2 cellular contexts compared by ENCODE assay signal in the genomic region with DNA sequence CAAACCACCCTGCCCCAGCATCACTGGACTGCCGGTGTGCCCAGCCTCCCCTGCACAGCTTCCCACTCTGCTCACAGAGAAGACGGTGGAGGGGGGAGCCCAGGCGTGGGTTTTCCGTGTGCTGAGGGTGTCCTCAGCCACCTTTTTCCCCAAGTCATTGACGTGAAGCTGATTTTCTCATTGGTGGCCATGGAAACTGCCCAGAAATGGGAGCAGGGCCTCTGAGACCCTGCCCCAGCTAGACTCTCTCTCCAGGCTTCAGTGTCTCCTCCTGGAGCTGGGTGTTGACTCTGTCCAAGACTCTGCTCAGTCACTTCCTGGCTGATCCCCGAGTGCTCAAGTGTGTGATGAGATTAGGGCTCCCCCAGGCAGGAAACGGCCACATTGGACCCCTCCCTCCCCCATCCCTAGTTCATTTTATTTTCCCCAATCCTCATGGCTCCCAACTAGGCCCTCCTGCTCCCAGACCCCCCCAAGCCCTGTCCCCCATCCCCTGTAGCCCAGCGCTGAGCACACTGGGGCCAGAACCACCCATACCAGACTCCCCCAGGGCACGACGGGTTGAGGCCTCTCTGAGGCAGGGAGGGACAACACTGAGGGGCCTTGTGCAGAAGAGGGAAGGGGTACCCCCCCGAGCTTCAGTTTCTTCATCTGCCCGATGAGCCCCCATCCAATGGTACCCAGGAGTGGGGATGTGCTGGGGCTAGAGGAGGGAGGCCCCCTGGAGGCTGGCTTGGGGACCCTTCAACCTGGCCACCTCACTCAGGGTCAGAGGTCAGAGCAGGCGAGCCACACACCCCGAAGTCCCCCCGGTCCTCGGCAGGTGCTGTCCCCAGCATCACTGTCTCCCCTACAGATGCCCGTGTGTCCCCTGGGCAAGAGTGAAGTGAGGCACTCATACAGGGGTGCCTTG.
TF ChIP-seq lines count a peak whose summit lies in the region.

No MANE protein-coding gene starts in this region.

TF ChIP-seq in liver, 16 proteins besides CTCF, POLR2A, EP300 and RAD21:
- TF ChIP-seq NR2F2 (IDR thresholded peaks at IDR 0.05) (no peak), FOXA2 (IDR thresholded peaks at IDR 0.05) (no peak), HNF4G (IDR thresholded peaks at IDR 0.05) (no peak), SP1 (IDR thresholded peaks at IDR 0.05) (no peak), EGR1 (IDR thresholded peaks at IDR 0.05; ENCODE audit: low read depth in 2 of 2) (no peak), YY1 (IDR thresholded peaks at IDR 0.05) (no peak), JUND (IDR thresholded peaks at IDR 0.05) (no peak)
- TF ChIP-seq, protein P1, sequence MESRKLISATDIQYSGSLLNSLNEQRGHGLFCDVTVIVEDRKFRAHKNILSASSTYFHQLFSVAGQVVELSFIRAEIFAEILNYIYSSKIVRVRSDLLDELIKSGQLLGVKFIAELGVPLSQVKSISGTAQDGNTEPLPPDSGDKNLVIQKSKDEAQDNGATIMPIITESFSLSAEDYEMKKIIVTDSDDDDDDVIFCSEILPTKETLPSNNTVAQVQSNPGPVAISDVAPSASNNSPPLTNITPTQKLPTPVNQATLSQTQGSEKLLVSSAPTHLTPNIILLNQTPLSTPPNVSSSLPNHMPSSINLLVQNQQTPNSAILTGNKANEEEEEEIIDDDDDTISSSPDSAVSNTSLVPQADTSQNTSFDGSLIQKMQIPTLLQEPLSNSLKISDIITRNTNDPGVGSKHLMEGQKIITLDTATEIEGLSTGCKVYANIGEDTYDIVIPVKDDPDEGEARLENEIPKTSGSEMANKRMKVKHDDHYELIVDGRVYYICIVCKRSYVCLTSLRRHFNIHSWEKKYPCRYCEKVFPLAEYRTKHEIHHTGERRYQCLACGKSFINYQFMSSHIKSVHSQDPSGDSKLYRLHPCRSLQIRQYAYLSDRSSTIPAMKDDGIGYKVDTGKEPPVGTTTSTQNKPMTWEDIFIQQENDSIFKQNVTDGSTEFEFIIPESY (IDR thresholded peaks at IDR 0.05), result no peak
- TF ChIP-seq, protein P2, sequence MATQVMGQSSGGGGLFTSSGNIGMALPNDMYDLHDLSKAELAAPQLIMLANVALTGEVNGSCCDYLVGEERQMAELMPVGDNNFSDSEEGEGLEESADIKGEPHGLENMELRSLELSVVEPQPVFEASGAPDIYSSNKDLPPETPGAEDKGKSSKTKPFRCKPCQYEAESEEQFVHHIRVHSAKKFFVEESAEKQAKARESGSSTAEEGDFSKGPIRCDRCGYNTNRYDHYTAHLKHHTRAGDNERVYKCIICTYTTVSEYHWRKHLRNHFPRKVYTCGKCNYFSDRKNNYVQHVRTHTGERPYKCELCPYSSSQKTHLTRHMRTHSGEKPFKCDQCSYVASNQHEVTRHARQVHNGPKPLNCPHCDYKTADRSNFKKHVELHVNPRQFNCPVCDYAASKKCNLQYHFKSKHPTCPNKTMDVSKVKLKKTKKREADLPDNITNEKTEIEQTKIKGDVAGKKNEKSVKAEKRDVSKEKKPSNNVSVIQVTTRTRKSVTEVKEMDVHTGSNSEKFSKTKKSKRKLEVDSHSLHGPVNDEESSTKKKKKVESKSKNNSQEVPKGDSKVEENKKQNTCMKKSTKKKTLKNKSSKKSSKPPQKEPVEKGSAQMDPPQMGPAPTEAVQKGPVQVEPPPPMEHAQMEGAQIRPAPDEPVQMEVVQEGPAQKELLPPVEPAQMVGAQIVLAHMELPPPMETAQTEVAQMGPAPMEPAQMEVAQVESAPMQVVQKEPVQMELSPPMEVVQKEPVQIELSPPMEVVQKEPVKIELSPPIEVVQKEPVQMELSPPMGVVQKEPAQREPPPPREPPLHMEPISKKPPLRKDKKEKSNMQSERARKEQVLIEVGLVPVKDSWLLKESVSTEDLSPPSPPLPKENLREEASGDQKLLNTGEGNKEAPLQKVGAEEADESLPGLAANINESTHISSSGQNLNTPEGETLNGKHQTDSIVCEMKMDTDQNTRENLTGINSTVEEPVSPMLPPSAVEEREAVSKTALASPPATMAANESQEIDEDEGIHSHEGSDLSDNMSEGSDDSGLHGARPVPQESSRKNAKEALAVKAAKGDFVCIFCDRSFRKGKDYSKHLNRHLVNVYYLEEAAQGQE (IDR thresholded peaks at IDR 0.05), result no peak
- TF ChIP-seq, protein P3, sequence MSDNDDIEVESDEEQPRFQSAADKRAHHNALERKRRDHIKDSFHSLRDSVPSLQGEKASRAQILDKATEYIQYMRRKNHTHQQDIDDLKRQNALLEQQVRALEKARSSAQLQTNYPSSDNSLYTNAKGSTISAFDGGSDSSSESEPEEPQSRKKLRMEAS (IDR thresholded peaks at IDR 0.05), result no peak
- TF ChIP-seq, protein P4, sequence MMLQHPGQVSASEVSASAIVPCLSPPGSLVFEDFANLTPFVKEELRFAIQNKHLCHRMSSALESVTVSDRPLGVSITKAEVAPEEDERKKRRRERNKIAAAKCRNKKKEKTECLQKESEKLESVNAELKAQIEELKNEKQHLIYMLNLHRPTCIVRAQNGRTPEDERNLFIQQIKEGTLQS (IDR thresholded peaks at IDR 0.05), result no peak

TF ChIP-seq in HepG2, 621 proteins besides CTCF, POLR2A, EP300 and RAD21:
- no peak for TF ChIP-seq TBL1XR1 (IDR thresholded peaks at IDR 0.05; ENCODE audit: borderline replicate concordance, low read length, partially characterized antibody)
